31 cellular contexts compared by ENCODE assay signal in genomic region chr15:48477795-48478360, GRCh38.
A peak's percentile ranks its signal among the peaks of the same experiment; 100 is the strongest.
DNase-seq lines count a peak whose midpoint lies in the region; ATAC-seq, FAIRE-seq and TF ChIP-seq lines count a peak whose summit lies in the region.
"Had no signal": no experiment of that assay in that cellular context is flagged by ENCODE, and none has a peak within 500 bp of the region (broad histone marks: within the 10 kb centered on the region; RNA-seq: fewer than 3 reads in every experiment).

No MANE protein-coding gene starts in this region.

- H3K27me3 ChIP-seq in left ventricle myocardium inferior (ENCODE audit: low read depth), result no peaks in the 10 kb centered on the region
- no peaks in the 10 kb centered on the region for H3K27me3 ChIP-seq in bronchial epithelial cell (ENCODE audit: control insufficient read depth, insufficient read depth, low read length)
- no peaks in the 10 kb centered on the region for H3K27me3 ChIP-seq in tibial artery
- H3K27me3 ChIP-seq: BLaER1 treated with 17β-estradiol and CSF1 and Interleukin-3, amounts not matched to agents 10 nM and 100 nM; brain microvascular endothelial cell; colonic mucosa; esophagus squamous epithelium; neural progenitor cell had no signal

- TF ChIP-seq CTCF in left ventricle myocardium inferior (IDR thresholded peaks at IDR 0.05; ENCODE audit: borderline replicate concordance) (no peak), bronchial epithelial cell (IDR thresholded peaks at IDR 0.05; ENCODE audit: insufficient read depth, low read length, severe bottlenecking) (no peak), tibial artery (IDR thresholded peaks at IDR 0.05) (no peak)

- intact Hi-C loops in Right ventricle myocardium inferior (cut with DNase I), result no loop called here
- intact Hi-C loops in left ventricle myocardium inferior (cut with micrococcal nuclease), result loop anchor here (10.0 kb wide), 1 partner anchor 123 kb away; no protein-coding TSS in a partner anchor
- intact Hi-C loops in tibial artery (cut with DNase I; ENCODE audit: low total_unique reads), result no loop called here

- H3K27ac ChIP-seq in left ventricle myocardium inferior (replicated peaks) (no peak overlapping the region), tibial artery (peak overlapping the region; percentile 3 to 11)
- H3K27ac ChIP-seq: BLaER1 treated with 17β-estradiol and CSF1 and Interleukin-3, amounts not matched to agents 10 nM and 100 nM; brain microvascular endothelial cell; colonic mucosa; neural progenitor cell had no signal

- peaks cover 35% of the 10 kb centered on the region for H3K36me3 ChIP-seq in left ventricle myocardium inferior
- H3K36me3 ChIP-seq in bronchial epithelial cell (ENCODE audit: control insufficient read depth, insufficient read depth, low read length), result no peaks in the 10 kb centered on the region
- H3K36me3 ChIP-seq in tibial artery, result peaks cover 18 to 32% (median 21%) of the 10 kb centered on the region in 3 donors
- H3K36me3 ChIP-seq: BLaER1 treated with 17β-estradiol and CSF1 and Interleukin-3, amounts not matched to agents 10 nM and 100 nM; colonic mucosa had no signal

- H3K4me3 ChIP-seq in left ventricle myocardium inferior (no peak overlapping the region), bronchial epithelial cell (ENCODE audit: low read depth, low read length) (no peak overlapping the region), tibial artery (no peak overlapping the region)
- H3K4me3 ChIP-seq: BLaER1 treated with 17β-estradiol and CSF1 and Interleukin-3, amounts not matched to agents 10 nM and 100 nM; colonic mucosa; esophagus squamous epithelium; lung; neural progenitor cell; smooth muscle cell had no signal

- FAIRE-seq in bronchial epithelial cell (lab: Jason Lieb, UNC), result peak; percentile 50
- FAIRE-seq: keratinocyte had no signal

- H3K9me3 ChIP-seq in left ventricle myocardium inferior (replicated peaks) (no peaks in the 10 kb centered on the region), tibial artery (no peaks in the 10 kb centered on the region)
- H3K9me3 ChIP-seq: BLaER1 treated with 17β-estradiol and CSF1 and Interleukin-3, amounts not matched to agents 10 nM and 100 nM; colonic mucosa; esophagus squamous epithelium had no signal

- ATAC-seq in Right ventricle myocardium inferior, result peak; percentile 5
- no peak for ATAC-seq in GM19467 (IDR thresholded peaks at IDR 0.05; ENCODE audit: unreplicated experiment)

- DNase-seq in Right ventricle myocardium inferior (ENCODE audit: missing footprints), result no peak
- no peak for DNase-seq in left ventricle myocardium inferior
- DNase-seq in bronchial epithelial cell (ENCODE audit: low read depth), result no peak
- peak; percentile 8 for DNase-seq in occipital lobe (lab: John Stamatoyannopoulos, UW)
- DNase-seq in tibial artery, result no peak
- no peak for DNase-seq in NCI-H2227 (lab: John Stamatoyannopoulos, UW; ENCODE audit: unreplicated experiment)
- no peak for DNase-seq in DMS53 (lab: John Stamatoyannopoulos, UW)
- DNase-seq: activated CD4-positive, alpha-beta memory T cell treated with anti-CD3 and anti-CD28 coated beads for 36 hours; activated CD4-positive, CD25-positive, alpha-beta regulatory T cell; activated effector memory CD4-positive, alpha-beta T cell treated with anti-CD3 and anti-CD28 coated beads, Interleukin-2, amount 50 U/mL, for 16 hours; activated T-cell treated with anti-CD3 and anti-CD28 coated beads for 4 hours; brain microvascular endothelial cell; colonic mucosa; EL; esophagus squamous epithelium; HCEC 1CT; Kasumi-1; MV-4-11; NCI-H1930; NCI-H446 treated with DMSO at 0.1 percent for 48 hours; NK-92 treated with Interleukin-12 subunit alpha and Interleukin-12 subunit beta, amount 100 ng/mL, for 24 hours; SIG-M5; stimulated activated CD4-positive, alpha-beta T cell treated with anti-CD3 and anti-CD28 coated beads, Interleukin-2, amount 100 ng/mL, for 24 hours; substantia nigra; SW 1271 had no signal

- H3K4me1 ChIP-seq in left ventricle myocardium inferior (no peaks in the 10 kb centered on the region), tibial artery (peaks cover 0 to 24% (median 11%) of the 10 kb centered on the region in 4 donors)
- H3K4me1 ChIP-seq: colonic mucosa had no signal
